8 cellular contexts compared by ENCODE assay signal in the genomic region with DNA sequence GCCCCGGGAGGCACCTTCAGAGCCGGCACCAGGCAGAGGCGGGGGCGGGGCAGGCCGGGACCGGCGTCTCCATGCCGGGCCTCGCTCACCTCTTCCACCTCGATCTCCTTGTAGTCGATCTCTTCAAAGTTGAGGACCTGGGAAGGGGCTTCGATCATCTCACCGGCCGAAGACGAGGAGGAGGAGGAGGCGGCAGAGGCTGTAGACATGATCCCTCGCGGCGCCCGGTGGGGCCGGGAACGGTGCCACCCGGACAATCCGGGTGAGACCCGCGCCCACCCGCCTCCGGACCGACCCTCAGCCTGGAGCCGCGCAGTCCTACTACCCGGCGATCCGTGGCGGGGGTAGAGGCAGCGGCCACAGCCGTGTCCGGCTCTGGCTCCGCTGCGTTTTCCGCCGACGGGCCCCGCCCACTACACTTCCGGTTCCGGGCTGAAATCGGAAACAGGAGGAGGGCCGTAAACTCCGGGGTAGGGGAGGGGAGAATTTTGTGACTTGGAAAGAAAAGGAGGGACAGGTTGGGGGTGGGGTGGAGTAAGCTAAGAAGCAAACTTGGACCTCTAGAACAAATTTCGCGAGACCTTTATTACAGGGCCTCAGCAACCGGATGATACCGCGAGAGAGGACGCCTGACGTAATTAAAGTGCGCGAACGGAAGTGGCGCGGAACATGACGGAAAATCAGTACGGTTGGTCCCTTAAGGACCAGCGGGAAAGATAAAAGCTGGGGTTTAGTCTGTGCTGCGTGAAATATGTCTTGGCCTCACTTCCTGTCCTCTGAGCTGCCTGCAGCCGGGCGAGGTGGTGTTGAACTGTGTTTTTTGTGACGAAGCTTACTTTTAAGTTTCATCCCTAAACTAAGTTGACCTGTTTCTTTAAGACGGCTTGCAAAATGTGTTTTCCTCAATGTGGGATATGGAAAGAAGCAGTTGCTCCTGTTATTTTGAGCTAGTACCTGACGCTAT. TPM values are rescaled to one million over a fixed set of nuclear protein-coding genes. Genes with fewer than 3 reads are reported as not detected.
DNase-seq lines count a peak whose midpoint lies in the region; ATAC-seq and TF ChIP-seq lines count a peak whose summit lies in the region.

Gene MAP3K7, minus strand, starts transcription at position 398 of the 964 bp plus-strand sequence. Its CDS starts 189 bp downstream, at position 209.

- H3K79me1 ChIP-seq in mesendoderm (ENCODE audit: low read length): peaks cover 7% of the 10 kb centered on the region

- 0 to 2% methylated on average over 17 to 70 of the region's 70 CpGs for WGBS in endodermal cell (ENCODE audit: insufficient coverage in 1 of 2, insufficient read length in 1 of 2), 2 experiments
- no CpG with 5 or more reads among the region's 70 CpGs for WGBS in mesendoderm (ENCODE audit: extremely low coverage, insufficient coverage, low lambda C conversion rate)

- H4K8ac ChIP-seq in mesendoderm (ENCODE audit: low read depth, low read length): no peak within 1 kb of the TSS

- peak within 1 kb of the TSS; percentile 99 for H3K4me3 Mint-ChIP-seq in activated CD8-positive, alpha-beta memory T cell treated with anti-CD3 and anti-CD28 coated beads, Interleukin-2, amount 10 ng/mL, durations not matched to agents 7 days and 5 days
- H3K4me3 Mint-ChIP-seq in endodermal cell: peak within 1 kb of the TSS; percentile 85

- H3K4me1 ChIP-seq in NT2/D1 (ENCODE audit: insufficient read depth, insufficient read length) (no peaks in the 10 kb centered on the region), endodermal cell (ENCODE audit: control insufficient read depth, insufficient read depth, low read length) (no peaks in the 10 kb centered on the region), mesendoderm (ENCODE audit: control insufficient read depth, low read depth, low read length) (no peaks in the 10 kb centered on the region)

- H3K4me3 ChIP-seq in NT2/D1 (ENCODE audit: insufficient read length, low read depth) (peak within 1 kb of the TSS; percentile 95), endodermal cell (ENCODE audit: low read length) (peak within 1 kb of the TSS; percentile 83), mesendoderm (ENCODE audit: low read length) (peak within 1 kb of the TSS; percentile 98)

- H3K18ac ChIP-seq in mesendoderm (ENCODE audit: low read length): no peak within 1 kb of the TSS

- H4K5ac ChIP-seq in mesendoderm (ENCODE audit: low read length): peak within 1 kb of the TSS; percentile 92

- H2BK5ac ChIP-seq in mesendoderm (ENCODE audit: low read length): peak within 1 kb of the TSS; percentile 41

- no peaks in the 10 kb centered on the region for H3K9me3 Mint-ChIP-seq in activated CD8-positive, alpha-beta memory T cell treated with anti-CD3 and anti-CD28 coated beads, Interleukin-2, amount 10 ng/mL, durations not matched to agents 7 days and 5 days (ENCODE audit: low read depth)
- H3K9me3 Mint-ChIP-seq in endodermal cell: no peaks in the 10 kb centered on the region

- H2BK120ac ChIP-seq in mesendoderm (ENCODE audit: low read depth, low read length): no peak within 1 kb of the TSS

- peak within 1 kb of the TSS; percentile 98 for H3K27ac ChIP-seq in endodermal cell (ENCODE audit: low read depth, low read length)
- H3K27ac ChIP-seq in mesendoderm (ENCODE audit: low read depth, low read length): peak within 1 kb of the TSS; percentile 78

- H3K4me2 ChIP-seq in mesendoderm (ENCODE audit: low read length): peak within 1 kb of the TSS; percentile 87

- no peaks in the 10 kb centered on the region for H3K27me3 ChIP-seq in NT2/D1 (ENCODE audit: insufficient read depth, insufficient read length)
- H3K27me3 ChIP-seq in endodermal cell (ENCODE audit: control insufficient read depth, insufficient read depth, low read length, poor library complexity, severe bottlenecking): peaks cover 28% of the 10 kb centered on the region
- H3K27me3 ChIP-seq in mesendoderm (ENCODE audit: insufficient read depth, low read length, poor library complexity): no peaks in the 10 kb centered on the region

- H3K23ac ChIP-seq in mesendoderm (ENCODE audit: low read length): no peak within 1 kb of the TSS

- peaks cover 5% of the 10 kb centered on the region for H3K36me3 Mint-ChIP-seq in activated CD8-positive, alpha-beta memory T cell treated with anti-CD3 and anti-CD28 coated beads, Interleukin-2, amount 10 ng/mL, durations not matched to agents 7 days and 5 days
- no peaks in the 10 kb centered on the region for H3K36me3 Mint-ChIP-seq in endodermal cell (ENCODE audit: low read depth)

- peaks cover 28% of the 10 kb centered on the region for H3K79me2 ChIP-seq in mesendoderm (ENCODE audit: control insufficient read depth, insufficient read depth, low read length)

- H3K27ac Mint-ChIP-seq in activated CD8-positive, alpha-beta memory T cell treated with anti-CD3 and anti-CD28 coated beads, Interleukin-2, amount 10 ng/mL, durations not matched to agents 7 days and 5 days: peak within 1 kb of the TSS; percentile 99
- peak within 1 kb of the TSS; percentile 99 for H3K27ac Mint-ChIP-seq in endodermal cell

- H3K9ac ChIP-seq in NT2/D1 (ENCODE audit: insufficient read length, low read depth): peak within 1 kb of the TSS; percentile 91
- H3K9ac ChIP-seq in endodermal cell (ENCODE audit: extremely low read depth, low read length, poor library complexity, severe bottlenecking): peak within 1 kb of the TSS; percentile 90
- peak within 1 kb of the TSS; percentile 84 for H3K9ac ChIP-seq in mesendoderm (ENCODE audit: low read length)

- H3K36me3 ChIP-seq in NT2/D1 (ENCODE audit: insufficient read depth, insufficient read length, low read length) (no peaks in the 10 kb centered on the region), endodermal cell (ENCODE audit: control insufficient read depth, insufficient read depth, low read length) (no peaks in the 10 kb centered on the region), mesendoderm (ENCODE audit: control insufficient read depth, insufficient read depth, low read length) (no peaks in the 10 kb centered on the region)

- no peak within 1 kb of the TSS for H2AK5ac ChIP-seq in mesendoderm (ENCODE audit: low read length)

- H3K4me1 Mint-ChIP-seq in activated CD8-positive, alpha-beta memory T cell treated with anti-CD3 and anti-CD28 coated beads, Interleukin-2, amount 10 ng/mL, durations not matched to agents 7 days and 5 days: peaks cover 39% of the 10 kb centered on the region
- H3K4me1 Mint-ChIP-seq in endodermal cell: peaks cover 17% of the 10 kb centered on the region

- CTCF ChIA-PET in activated CD8-positive, alpha-beta memory T cell treated with anti-CD3 and anti-CD28 coated beads, Interleukin-2, amount 10 ng/mL, durations not matched to agents 7 days and 5 days (lab: Charles Lee): no interaction called here

- H2BK15ac ChIP-seq in mesendoderm (replicated peaks; ENCODE audit: low read depth): no peak within 1 kb of the TSS

- peak within 1 kb of the TSS; percentile 96 for H3K56ac ChIP-seq in mesendoderm (ENCODE audit: low read length)

- TF ChIP-seq CTCF in endodermal cell (conservative IDR thresholded peaks at IDR 0.05): no peak

- DNase-seq in COR-L47 (lab: John Stamatoyannopoulos, UW) (peak; percentile 90), HUDEP-2 (lab: John Stamatoyannopoulos, UW; ENCODE audit: unreplicated experiment in 76 of 76) (peak in 75 of 76 experiments; percentile 49 to 98 (median 93)), NT2/D1 (ENCODE audit: low read depth, low spot score) (peak; percentile 89), endodermal cell (peak; percentile 95), mesendoderm (peak; percentile 99)
- peak; percentile 96 for DNase-seq in activated CD8-positive, alpha-beta memory T cell treated with anti-CD3 and anti-CD28 coated beads, Interleukin-2, amount 10 ng/mL, durations not matched to agents 7 days and 5 days
- DNase-seq in stimulated activated CD8-positive, alpha-beta memory T cell treated with anti-CD3 and anti-CD28 coated beads, Interleukin-15, amount 100 ng/mL, for 1 hour (ENCODE audit: low read depth): peak; percentile 92

- no peaks in the 10 kb centered on the region for H3K9me3 ChIP-seq in NT2/D1 (ENCODE audit: insufficient read depth, low read length)
- H3K9me3 ChIP-seq in endodermal cell (ENCODE audit: control insufficient read depth, low read length): no peaks in the 10 kb centered on the region

- peak within 1 kb of the TSS; percentile 49 for H3K4ac ChIP-seq in mesendoderm (ENCODE audit: low read depth, low read length)

- ATAC-seq in GM21381 (IDR thresholded peaks at IDR 0.05; ENCODE audit: unreplicated experiment): peak; percentile 92
- ATAC-seq in activated CD8-positive, alpha-beta memory T cell treated with anti-CD3 and anti-CD28 coated beads, Interleukin-2, amount 10 ng/mL, durations not matched to agents 7 days and 5 days: peak; percentile 91

- H3K27me3 Mint-ChIP-seq in activated CD8-positive, alpha-beta memory T cell treated with anti-CD3 and anti-CD28 coated beads, Interleukin-2, amount 10 ng/mL, durations not matched to agents 7 days and 5 days: peaks cover 28% of the 10 kb centered on the region
- peaks cover 29% of the 10 kb centered on the region for H3K27me3 Mint-ChIP-seq in endodermal cell (ENCODE audit: insufficient read depth)

RNA-seq across cellular contexts. Expression of gene MAP3K7, which starts in this region (rescaled TPM):
- total RNA-seq in activated CD8-positive, alpha-beta memory T cell treated with anti-CD3 and anti-CD28 coated beads, Interleukin-2, amount 10 ng/mL, durations not matched to agents 7 days and 5 days: 10 to 100 TPM; 26.5 to 29.1 TPM
- 10 to 100 TPM; 40.1 to 50.9 TPM for total RNA-seq in endodermal cell
- polyA plus RNA-seq in endodermal cell (2013, experiment 1 of 2): 45.6 TPM
- 43.8 TPM for polyA plus RNA-seq in endodermal cell (2013, experiment 2 of 2)
- polyA plus RNA-seq in mesendoderm (2013, experiment 1 of 2): 27.5 TPM
- polyA plus RNA-seq in mesendoderm (2013, experiment 2 of 2): 27.8 TPM

Comparison
In these comparisons a context has a peak if more than half of its experiments do, and no peak if none do; other contexts are left out.
1. Peak in every context shown above with its lines: DNase-seq, ATAC-seq, H3K4me3 ChIP-seq and H3K27ac ChIP-seq.